Comparison of ENCODE assay signal across 1 cellular context in the genomic region with DNA sequence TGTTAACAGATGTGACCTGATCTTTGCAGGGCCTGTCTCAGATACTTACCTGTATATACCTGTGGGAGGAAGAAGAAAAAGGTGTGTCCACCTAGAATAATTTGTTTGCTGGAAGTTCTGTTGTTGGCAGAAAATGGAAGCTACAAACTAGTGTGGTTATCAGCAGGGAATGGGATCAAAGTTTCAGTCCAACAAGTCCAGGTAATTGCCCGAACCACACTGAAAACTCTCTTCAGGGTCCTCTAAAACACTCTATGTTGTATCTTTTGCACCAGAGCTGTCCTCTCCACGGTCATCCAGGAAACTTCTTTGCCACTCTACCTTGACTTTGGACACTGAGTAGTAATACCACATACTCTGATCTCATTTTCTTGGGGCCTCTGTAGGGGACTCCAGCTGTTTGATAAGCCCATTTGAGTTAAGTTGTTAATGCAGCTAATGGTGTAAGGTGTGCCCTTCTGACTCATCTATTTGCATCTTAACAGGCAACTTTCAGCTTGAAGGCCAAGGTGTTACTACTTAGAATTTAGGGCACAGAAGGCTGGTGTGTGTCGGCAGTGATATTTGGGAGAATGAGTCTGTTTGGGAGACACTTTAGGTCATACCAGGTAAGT.
TF ChIP-seq lines count a peak whose summit lies in the region.

No MANE protein-coding gene starts in this region.

TF ChIP-seq in GM12878, 131 proteins besides CTCF, POLR2A, EP300 and RAD21 (continued from another document):
- TF ChIP-seq, protein P1, sequence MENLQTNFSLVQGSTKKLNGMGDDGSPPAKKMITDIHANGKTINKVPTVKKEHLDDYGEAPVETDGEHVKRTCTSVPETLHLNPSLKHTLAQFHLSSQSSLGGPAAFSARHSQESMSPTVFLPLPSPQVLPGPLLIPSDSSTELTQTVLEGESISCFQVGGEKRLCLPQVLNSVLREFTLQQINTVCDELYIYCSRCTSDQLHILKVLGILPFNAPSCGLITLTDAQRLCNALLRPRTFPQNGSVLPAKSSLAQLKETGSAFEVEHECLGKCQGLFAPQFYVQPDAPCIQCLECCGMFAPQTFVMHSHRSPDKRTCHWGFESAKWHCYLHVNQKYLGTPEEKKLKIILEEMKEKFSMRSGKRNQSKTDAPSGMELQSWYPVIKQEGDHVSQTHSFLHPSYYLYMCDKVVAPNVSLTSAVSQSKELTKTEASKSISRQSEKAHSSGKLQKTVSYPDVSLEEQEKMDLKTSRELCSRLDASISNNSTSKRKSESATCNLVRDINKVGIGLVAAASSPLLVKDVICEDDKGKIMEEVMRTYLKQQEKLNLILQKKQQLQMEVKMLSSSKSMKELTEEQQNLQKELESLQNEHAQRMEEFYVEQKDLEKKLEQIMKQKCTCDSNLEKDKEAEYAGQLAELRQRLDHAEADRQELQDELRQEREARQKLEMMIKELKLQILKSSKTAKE (IDR thresholded peaks at IDR 0.05; ENCODE audit: low read depth, poor library complexity, severe bottlenecking), result no peak
- peak; percentile 51 for TF ChIP-seq JUNB (IDR thresholded peaks at IDR 0.05)
- 0 out of 2 replicates have a peak, but pooled peaks have one; percentile 11 for TF ChIP-seq MTA2 (IDR thresholded peaks at IDR 0.05; ENCODE audit: low read depth)
- TF ChIP-seq RUNX3 (IDR thresholded peaks at IDR 0.05; ENCODE audit: low read length), result peak; percentile 38; the same call in 1 of the 2 replicates
